In genomic region chr17:4867535-4867934, GRCh38 we compare ENCODE assay signal across 2 cellular contexts. TPM values are rescaled to one million over a fixed set of nuclear protein-coding genes. Genes with fewer than 3 reads are reported as not detected.
"Had no signal": no experiment of that assay in that cellular context is flagged by ENCODE, and none has a peak within 500 bp of the region (broad histone marks: within the 10 kb centered on the region; RNA-seq: fewer than 3 reads in every experiment).

No MANE protein-coding gene starts in this region.

RNA-seq across cellular contexts. Expression of gene CHRNE, which starts 35.4 kb away (rescaled TPM):
- total RNA-seq: HT-29, HT1080 had no signal
